19 cellular contexts compared by ENCODE assay signal in genomic region chr19:49884109-49884508, GRCh38. TPM values are rescaled to one million over a fixed set of nuclear protein-coding genes. Genes with fewer than 3 reads are reported as not detected.
DNase-seq lines count a peak whose midpoint lies in the region; ATAC-seq and TF ChIP-seq lines count a peak whose summit lies in the region.
"Had no signal": no experiment of that assay in that cellular context is flagged by ENCODE, and none has a peak within 500 bp of the region (broad histone marks: within the 10 kb centered on the region; RNA-seq: fewer than 3 reads in every experiment).

No MANE protein-coding gene starts in this region.

- H3K9me3 ChIP-seq in BLaER1: peaks cover 6% of the 10 kb centered on the region; the same call in 1 of the 2 replicates
- H3K9me3 ChIP-seq: SK-N-SH had no signal

- H3K27ac ChIP-seq in BLaER1: peak overlapping the region; percentile 73
- H3K27ac ChIP-seq in RWPE1: peak overlapping the region; percentile 40

- no peak for DNase-seq in RWPE1 (ENCODE audit: low spot score)
- peak; percentile 43 for DNase-seq in left lobe of liver (ENCODE audit: low spot score)
- no peak for DNase-seq in mesothelial cell of epicardium (ENCODE audit: low spot score in 2 of 2, unreplicated experiment in 2 of 2)
- no peak for DNase-seq in glomerular visceral epithelial cell (ENCODE audit: extremely low spot score)
- no peak for DNase-seq in C1 segment of cervical spinal cord (lab: John Stamatoyannopoulos, UW)
- DNase-seq: CD4-positive, CD25-positive, alpha-beta regulatory T cell; EL; GF-D8; GOT3; HCEC 1CT; Kasumi-1; NCI-H1694; NCI-H2081; NCI-H446; NCI-H526; SIG-M5; SK-N-SH had no signal

- no peaks in the 10 kb centered on the region for H4K20me1 ChIP-seq in BLaER1

- no peak for ATAC-seq in left lobe of liver

- no peak overlapping the region for H3K27ac Mint-ChIP-seq in mesothelial cell of epicardium
- H3K27ac Mint-ChIP-seq: CD4-positive, CD25-positive, alpha-beta regulatory T cell had no signal

- peak overlapping the region; percentile 72 for H3K9ac ChIP-seq in BLaER1
- H3K9ac ChIP-seq: SK-N-SH had no signal

- H3K27me3 ChIP-seq in BLaER1: no peaks in the 10 kb centered on the region

- H3K4me3 ChIP-seq in BLaER1: peak overlapping the region; percentile 22; the same call in 1 of the 2 replicates

- TF ChIP-seq CTCF in RWPE1 (conservative IDR thresholded peaks at IDR 0.05; ENCODE audit: low read depth) (no peak), mesothelial cell of epicardium (IDR thresholded peaks at IDR 0.05; ENCODE audit: unreplicated experiment) (no peak)

- no peak overlapping the region for H3K4me3 Mint-ChIP-seq in mesothelial cell of epicardium

- H3K36me3 Mint-ChIP-seq in mesothelial cell of epicardium: peaks cover 46% of the 10 kb centered on the region

- peaks cover 70% of the 10 kb centered on the region for H3K36me3 ChIP-seq in BLaER1

- H3K4me1 Mint-ChIP-seq in mesothelial cell of epicardium: peaks cover 2% of the 10 kb centered on the region

- CTCF ChIA-PET in RWPE1 (lab: Yijun Ruan, JAX): no interaction called here

- no peaks in the 10 kb centered on the region for H3K27me3 Mint-ChIP-seq in mesothelial cell of epicardium (ENCODE audit: low read depth)
- H3K27me3 Mint-ChIP-seq: CD4-positive, CD25-positive, alpha-beta regulatory T cell had no signal

- no peaks in the 10 kb centered on the region for H3K9me3 Mint-ChIP-seq in mesothelial cell of epicardium
- H3K9me3 Mint-ChIP-seq: CD4-positive, CD25-positive, alpha-beta regulatory T cell had no signal

- H3K4me1 ChIP-seq in BLaER1: peaks cover 71% of the 10 kb centered on the region

- peak overlapping the region; percentile 81 for H3K4me2 ChIP-seq in BLaER1
- H3K4me2 ChIP-seq: SK-N-SH had no signal

- POLR2A ChIA-PET in RWPE1 (lab: Yijun Ruan, JAX; ENCODE audit: low non-redundant PET): no interaction called here

RNA-seq across cellular contexts. Expression of gene TBC1D17, which starts 6.6 kb away (rescaled TPM):
- total RNA-seq in left lobe of liver (31.7 TPM), mesothelial cell of epicardium (46.8 to 53.7 TPM (median 49.7 TPM) in 3 replicates)

RNA-seq across cellular contexts. Expression of gene AKT1S1, which starts 7.0 kb away (rescaled TPM):
- total RNA-seq in left lobe of liver: 27.6 TPM
- 41.8 to 45.3 TPM (median 42.5 TPM) in 3 replicates for total RNA-seq in mesothelial cell of epicardium

RNA-seq across cellular contexts. Expression of gene IL4I1, which starts 12.6 kb away (rescaled TPM):
- 0.13 TPM for total RNA-seq in left lobe of liver
- total RNA-seq in mesothelial cell of epicardium: 1.3 to 1.7 TPM (median 1.6 TPM) in 3 replicates
- total RNA-seq: MCF 10A had no signal

RNA-seq across cellular contexts. Expression of gene PNKP, which starts 16.7 kb away (rescaled TPM):
- total RNA-seq in left lobe of liver (33.7 TPM), mesothelial cell of epicardium (96.6 to 103 TPM (median 97.8 TPM) in 3 replicates)

RNA-seq across cellular contexts. Expression of gene PTOV1, which starts 33.1 kb away (rescaled TPM):
- 86.0 TPM for total RNA-seq in left lobe of liver
- total RNA-seq in mesothelial cell of epicardium: 415 to 431 TPM (median 422 TPM) in 3 replicates
